ENCODE assay signal across 1 cellular context in the genomic region with DNA sequence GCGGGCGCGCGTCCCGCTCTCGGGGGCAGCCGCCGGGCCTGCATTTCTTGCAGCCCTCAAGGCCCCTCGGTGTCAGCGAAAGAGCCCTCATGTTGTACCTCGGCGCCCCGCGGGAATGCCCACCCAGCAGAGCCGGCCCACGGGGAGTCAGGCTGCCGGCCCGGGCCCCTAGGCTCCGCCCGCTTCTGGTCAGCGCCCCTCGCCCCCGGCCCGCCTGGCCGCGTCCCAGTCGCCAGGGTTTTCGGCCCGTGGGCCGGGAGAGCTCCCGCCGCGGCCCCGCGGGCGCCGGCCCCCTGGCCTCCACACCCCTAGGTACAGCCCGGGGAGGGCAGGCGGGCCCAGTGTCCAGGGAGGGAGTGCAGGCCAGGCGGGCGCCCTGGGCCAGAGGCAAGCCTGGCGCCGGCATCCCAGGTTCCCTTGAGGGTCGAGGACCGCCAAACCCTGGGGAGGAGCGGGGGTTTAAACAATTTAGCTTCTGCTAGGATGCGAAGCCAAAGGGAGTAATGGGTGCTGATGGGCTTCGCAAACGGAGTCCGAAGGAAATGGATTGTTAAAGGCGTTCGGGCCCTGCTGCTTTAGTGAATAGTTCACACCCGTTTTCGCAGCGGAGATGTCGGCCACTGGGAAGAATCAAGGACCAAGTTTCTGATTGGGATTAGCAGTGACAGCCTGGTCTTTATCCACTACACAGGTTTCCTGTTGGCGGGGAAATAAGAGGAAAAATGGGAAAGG.
TF ChIP-seq lines count a peak whose summit lies in the region.

No MANE protein-coding gene starts in this region.

TF ChIP-seq in SK-N-SH treated with all-trans-retinoic acid at 6 μM for 48 hours, 23 proteins besides CTCF, POLR2A, EP300 and RAD21 (continued from another document):
- TF ChIP-seq POU6F1 (CRISPR knock-in tag; IDR thresholded peaks at IDR 0.05; ENCODE audit: borderline replicate concordance, low read depth) (no peak), TSHZ2 (CRISPR knock-in tag; IDR thresholded peaks at IDR 0.05) (no peak), CSRNP3 (CRISPR knock-in tag; IDR thresholded peaks at IDR 0.05) (no peak)
